In genomic region chrX:11111947-11112346, GRCh38 we compare ENCODE assay signal across 8 cellular contexts. TPM values are rescaled to one million over a fixed set of nuclear protein-coding genes. Genes with fewer than 3 reads are reported as not detected.
DNase-seq lines count a peak whose midpoint lies in the region; ATAC-seq and TF ChIP-seq lines count a peak whose summit lies in the region.

No MANE protein-coding gene starts in this region.

- no peaks in the 10 kb centered on the region for H3K27me3 ChIP-seq in right lobe of liver
- H3K27me3 ChIP-seq in tibial artery, result no peaks in the 10 kb centered on the region

- H3K36me3 ChIP-seq in right lobe of liver (peaks cover 0 to 11% (median 2%) of the 10 kb centered on the region in 4 donors), tibial artery (peaks cover 9 to 24% (median 17%) of the 10 kb centered on the region in 3 donors)

- in situ Hi-C loops in astrocyte of the cerebellum (cut with HindIII; ENCODE audit: low sequenced_read_pairs), result no loop called here

- TF ChIP-seq CTCF in astrocyte of the cerebellum (IDR thresholded peaks at IDR 0.05; ENCODE audit: low read depth, low read length, missing control alignments) (no peak), right lobe of liver (IDR thresholded peaks at IDR 0.05) (no peak), tibial artery (IDR thresholded peaks at IDR 0.05) (no peak)

- peaks cover 8% of the 10 kb centered on the region for H3K27me3 Mint-ChIP-seq in activated T-cell treated with anti-CD3 and anti-CD28 coated beads, Interleukin-2, amount 50 U/mL, for 24 hours

- TF ChIP-seq POLR2A in right lobe of liver (IDR thresholded peaks at IDR 0.05), result no peak

- H3K27ac ChIP-seq in right lobe of liver, result peak overlapping the region; percentile 51 to 74 (median 67)
- H3K27ac ChIP-seq in tibial artery, result peak overlapping the region; percentile 82 to 83

- H3K9me3 ChIP-seq in right lobe of liver, result no peaks in the 10 kb centered on the region
- no peaks in the 10 kb centered on the region for H3K9me3 ChIP-seq in tibial artery

- H3K9me3 Mint-ChIP-seq in activated T-cell treated with anti-CD3 and anti-CD28 coated beads, Interleukin-2, amount 50 U/mL, for 24 hours, result no peaks in the 10 kb centered on the region

- peaks cover 46% of the 10 kb centered on the region for H3K36me3 Mint-ChIP-seq in activated T-cell treated with anti-CD3 and anti-CD28 coated beads, Interleukin-2, amount 50 U/mL, for 24 hours (ENCODE audit: low read depth)

- H3K4me1 Mint-ChIP-seq in activated T-cell treated with anti-CD3 and anti-CD28 coated beads, Interleukin-2, amount 50 U/mL, for 24 hours (ENCODE audit: low read depth), result peaks cover 20% of the 10 kb centered on the region

- H3K4me3 ChIP-seq in astrocyte of the cerebellum (ENCODE audit: low read depth, low read length) (peak overlapping the region; percentile 70), right lobe of liver (peak overlapping the region; percentile 50 to 70 (median 55)), tibial artery (peak overlapping the region; percentile 73 to 76)

- ATAC-seq in right lobe of liver (no peak), HG03196 (IDR thresholded peaks at IDR 0.05; ENCODE audit: unreplicated experiment) (no peak)

- no peak overlapping the region for H3K4me3 Mint-ChIP-seq in activated T-cell treated with anti-CD3 and anti-CD28 coated beads, Interleukin-2, amount 50 U/mL, for 24 hours

- intact Hi-C loops in right lobe of liver (cut with DNase I), result no loop called here
- intact Hi-C loops in tibial artery (cut with DNase I; ENCODE audit: low total_unique reads), result no loop called here

- 30% methylated on average over 8 of the region's 9 CpGs for WGBS in right lobe of liver (ENCODE audit: insufficient coverage, low coverage, low lambda C conversion rate, missing lambda C conversion rate)

- DNase-seq in activated T-cell treated with anti-CD3 and anti-CD28 coated beads, Interleukin-2, amount 50 U/mL, for 24 hours, result no peak
- no peak for DNase-seq in activated T-cell treated with anti-CD3 and anti-CD28 coated beads, Interleukin-2, amount 50 U/mL, for 48 hours
- DNase-seq in astrocyte of the cerebellum (ENCODE audit: low read depth), result no peak
- no peak for DNase-seq in right lobe of liver
- DNase-seq in tibial artery, result no peak
- no peak for DNase-seq in activated CD8-positive, alpha-beta memory T cell treated with anti-CD3 and anti-CD28 coated beads, Interleukin-2, amount 50 U/mL, for 48 hours
- no peak for DNase-seq in NCI-H2196 treated with DMSO at 0.1 percent for 48 hours (lab: John Stamatoyannopoulos, UW; ENCODE audit: unreplicated experiment)

- H3K4me1 ChIP-seq in right lobe of liver (peaks cover 0 to 5% (median 0%) of the 10 kb centered on the region in 4 donors), tibial artery (peaks cover 0 to 21% (median 4%) of the 10 kb centered on the region in 4 donors)

- H3K27ac Mint-ChIP-seq in activated T-cell treated with anti-CD3 and anti-CD28 coated beads, Interleukin-2, amount 50 U/mL, for 24 hours, result peak overlapping the region; percentile 97

RNA-seq across cellular contexts. Expression of gene HCCS, which starts 0.8 kb away (rescaled TPM):
- 10 to 100 TPM in 5 of 6 experiments, 1 to 10 TPM in 1; 8.5 to 13.1 (median 10.3) TPM for total RNA-seq in right lobe of liver
